16 cellular contexts compared by ENCODE assay signal in genomic region chr21:44402323-44403105, GRCh38. TPM values are rescaled to one million over a fixed set of nuclear protein-coding genes. Genes with fewer than 3 reads are reported as not detected.
DNase-seq lines count a peak whose midpoint lies in the region; ATAC-seq lines count a peak whose summit lies in the region.
"Had no signal": no experiment of that assay in that cellular context is flagged by ENCODE, and none has a peak within 500 bp of the region (broad histone marks: within the 10 kb centered on the region; RNA-seq: fewer than 3 reads in every experiment).

No MANE protein-coding gene starts in this region.

- no peaks in the 10 kb centered on the region for H3K79me2 ChIP-seq in trophoblast cell (ENCODE audit: control insufficient read depth, insufficient read depth, low read length, poor library complexity)

- no peak overlapping the region for H3K4me2 ChIP-seq in trophoblast cell (ENCODE audit: low read length)

- H3K23ac ChIP-seq in trophoblast cell (ENCODE audit: low read length), result no peak overlapping the region

- no peak overlapping the region for H3K27ac ChIP-seq in trophoblast cell (ENCODE audit: low read depth, low read length)
- H3K27ac ChIP-seq: HL-60 had no signal

- H4K91ac ChIP-seq in trophoblast cell (ENCODE audit: low read depth, low read length), result no peak overlapping the region

- H3K18ac ChIP-seq in trophoblast cell (ENCODE audit: low read length), result no peak overlapping the region

- H2BK5ac ChIP-seq in trophoblast cell (ENCODE audit: low read depth, low read length, poor library complexity), result no peak overlapping the region

- peak; percentile 64 for DNase-seq in cardiac septum (ENCODE audit: low spot score)
- DNase-seq in left ventricle myocardium superior, result no peak
- DNase-seq in RPMI7951 (ENCODE audit: low read depth), result peak; percentile 24
- peak; percentile 6 for DNase-seq in mucosa of gallbladder (ENCODE audit: low spot score)
- no peak for DNase-seq in stimulated activated CD4-positive, alpha-beta T cell treated with anti-CD3 and anti-CD28 coated beads, Interleukin-4, amount 100 ng/mL, for 24 hours
- no peak for DNase-seq in trophoblast cell
- DNase-seq in A172 (ENCODE audit: low spot score), result no peak
- DNase-seq: COR-L47, EL, NCI-H187, NCI-H345, NCI-H526, OCI-M1 had no signal

- no peak overlapping the region for H3K4ac ChIP-seq in trophoblast cell (ENCODE audit: low read depth, low read length)

- H2AFZ ChIP-seq in trophoblast cell (ENCODE audit: insufficient read depth, low read length, poor library complexity), result no peak overlapping the region

- no peak overlapping the region for H4K8ac ChIP-seq in trophoblast cell (ENCODE audit: low read depth, low read length)

- no peaks in the 10 kb centered on the region for H3K36me3 ChIP-seq in trophoblast cell (ENCODE audit: control insufficient read depth in 1 of 2, insufficient read depth in 2 of 2, low read length in 2 of 2)
- H3K36me3 ChIP-seq: HAP-1 had no signal

- H2AK5ac ChIP-seq in trophoblast cell (ENCODE audit: low read length), result no peak overlapping the region

- ATAC-seq in left ventricle myocardium superior (no peak), GM18861 (IDR thresholded peaks at IDR 0.05; ENCODE audit: unreplicated experiment) (no peak)

- no peak overlapping the region for H2BK12ac ChIP-seq in trophoblast cell (ENCODE audit: low read length)

- WGBS in trophoblast cell (ENCODE audit: extremely low coverage, insufficient coverage, insufficient read length), result no CpG with 5 or more reads among the region's 17 CpGs

- peaks cover 3% of the 10 kb centered on the region for H3K79me1 ChIP-seq in trophoblast cell (ENCODE audit: low read length)

- peaks cover 42% of the 10 kb centered on the region for H3K9me3 ChIP-seq in trophoblast cell (ENCODE audit: insufficient read depth, low read depth, low read length)
- H3K9me3 ChIP-seq: HAP-1 had no signal

- no peak overlapping the region for H2BK120ac ChIP-seq in trophoblast cell (ENCODE audit: insufficient read depth, low read length, poor library complexity)

- H3K9ac ChIP-seq in trophoblast cell (ENCODE audit: low read length), result no peak overlapping the region

- no peaks in the 10 kb centered on the region for H3K27me3 ChIP-seq in trophoblast cell (ENCODE audit: insufficient read depth, low read length)

- intact Hi-C loops in cardiac septum (cut with DNase I) (no loop called here), left ventricle myocardium superior (cut with micrococcal nuclease) (no loop called here)

- no peak overlapping the region for H3K14ac ChIP-seq in trophoblast cell (ENCODE audit: low read length)

- peaks cover 7% of the 10 kb centered on the region in 2 experiments for H3K4me1 ChIP-seq in trophoblast cell (ENCODE audit: control insufficient read depth in 1 of 2, insufficient read depth in 2 of 2, low read length in 2 of 2)
- H3K4me1 ChIP-seq: HAP-1 had no signal

- no peak overlapping the region for H4K12ac ChIP-seq in trophoblast cell (ENCODE audit: low read depth, low read length)

- no peak overlapping the region for H3K4me3 ChIP-seq in trophoblast cell (ENCODE audit: low read depth, low read length)
- H3K4me3 ChIP-seq: HAP-1 had no signal

RNA-seq across cellular contexts. Expression of gene TRPM2, which starts 49.1 kb away (rescaled TPM):
- total RNA-seq in cardiac septum, result 1.2 TPM
- total RNA-seq in left ventricle myocardium superior, result 1.5 TPM
- 6.7 and 10.4 TPM in 2 replicates for total RNA-seq in RPMI7951 (2014; rRNA removed; shearing (Covaris generic))
- total RNA-seq in mucosa of gallbladder, result 13.8 TPM
- 0.01 and 0.03 TPM in 2 replicates for polyA plus RNA-seq in trophoblast cell (2013)
- 0.98 and 1.9 TPM in 2 replicates for total RNA-seq in A172 (2014; rRNA removed; shearing (Covaris generic))

RNA-seq across cellular contexts. Expression of gene LRRC3, which starts 52.8 kb away (rescaled TPM):
- total RNA-seq in cardiac septum (2.9 TPM), left ventricle myocardium superior (2.1 TPM), mucosa of gallbladder (15.6 TPM)
- 1.6 and 1.9 TPM in 2 replicates for total RNA-seq in RPMI7951 (2014; rRNA removed; shearing (Covaris generic))
- 4.8 and 5.0 TPM in 2 replicates for polyA plus RNA-seq in trophoblast cell (2013)
- 0.50 and 1.5 TPM in 2 replicates for total RNA-seq in A172 (2014; rRNA removed; shearing (Covaris generic))

Comparison
In these comparisons a context has a peak if more than half of its experiments do, and no peak if none do; other contexts are left out.
1. DNase-seq: peak in cardiac septum (single experiment), RPMI7951 (single experiment) and mucosa of gallbladder (single experiment); none in left ventricle myocardium superior (single experiment), stimulated activated CD4-positive, alpha-beta T cell treated with anti-CD3 and anti-CD28 coated beads, Interleukin-4, amount 100 ng/mL, for 24 hours (single experiment), trophoblast cell (0 of 2) and A172 (single experiment).